21 cellular contexts compared by ENCODE assay signal in genomic region chr10:57015595-57016303, GRCh38.
DNase-seq lines count a peak whose midpoint lies in the region; ATAC-seq lines count a peak whose summit lies in the region.
"Had no signal": no experiment of that assay in that cellular context is flagged by ENCODE, and none has a peak within 500 bp of the region (broad histone marks: within the 10 kb centered on the region; RNA-seq: fewer than 3 reads in every experiment).

No MANE protein-coding gene starts in this region.

- H2BK5ac ChIP-seq in neuronal stem cell (ENCODE audit: low read length), result no peak overlapping the region

- ATAC-seq in Right ventricle myocardium superior (ENCODE audit: poor library complexity), result peak; percentile 63
- no peak for ATAC-seq in GM18517 (IDR thresholded peaks at IDR 0.05; ENCODE audit: unreplicated experiment)
- no peak for ATAC-seq in GM21367 (IDR thresholded peaks at IDR 0.05; ENCODE audit: unreplicated experiment)
- ATAC-seq: activated CD4-positive, alpha-beta T cell treated with anti-CD3 and anti-CD28 coated beads for 36 hours; left colon; stimulated activated naive CD8-positive, alpha-beta T cell treated with anti-CD3 and anti-CD28 coated beads, Interleukin-15, Interleukin-2, amounts not matched to agents 100 U/mL and 50 U/mL, for 24 hours had no signal

- H3K9me3 ChIP-seq in neuronal stem cell (replicated peaks in 1 of 2; ENCODE audit: control insufficient read depth in 2 of 2, insufficient read depth in 1 of 2, low read depth in 1 of 2, low read length in 2 of 2), result peaks cover 4 to 8% of the 10 kb centered on the region in 2 donors
- H3K9me3 ChIP-seq: ascending aorta, BLaER1, colonic mucosa had no signal

- H4K91ac ChIP-seq in neuronal stem cell (ENCODE audit: low read depth, low read length, poor library complexity), result no peak overlapping the region

- H3K4me2 ChIP-seq in neuronal stem cell (ENCODE audit: insufficient read depth, low read length, poor library complexity, severe bottlenecking), result no peak overlapping the region
- H3K4me2 ChIP-seq: BLaER1, neural progenitor cell had no signal

- H3K14ac ChIP-seq in neuronal stem cell (ENCODE audit: low read length), result no peak overlapping the region

- H3K4ac ChIP-seq in neuronal stem cell (ENCODE audit: low read length), result no peak overlapping the region

- H3K79me1 ChIP-seq in neuronal stem cell (ENCODE audit: low read depth, low read length), result no peaks in the 10 kb centered on the region

- H3K9ac ChIP-seq in neuronal stem cell (ENCODE audit: low read depth, low read length, poor library complexity), result no peak overlapping the region
- H3K9ac ChIP-seq: BLaER1, neural progenitor cell had no signal

- no peak overlapping the region for H4K8ac ChIP-seq in neuronal stem cell (ENCODE audit: low read depth, low read length)

- no peak overlapping the region for H2AK5ac ChIP-seq in neuronal stem cell (ENCODE audit: low read depth, low read length)

- no peak overlapping the region for H2BK12ac ChIP-seq in neuronal stem cell (ENCODE audit: low read length)

- H3K36me3 ChIP-seq in neuronal stem cell (replicated peaks in 1 of 2; ENCODE audit: control insufficient read depth in 2 of 2, insufficient read depth in 2 of 2, low read length in 2 of 2), result no peaks in the 10 kb centered on the region
- H3K36me3 ChIP-seq: ascending aorta, BLaER1, colonic mucosa, neural progenitor cell had no signal

- H3K4me1 ChIP-seq in neuronal stem cell (ENCODE audit: control insufficient read depth in 2 of 2, insufficient read depth in 1 of 2, low read depth in 1 of 2, low read length in 2 of 2), result peaks cover 0 to 8% of the 10 kb centered on the region in 2 donors
- H3K4me1 ChIP-seq: ascending aorta, BLaER1, colonic mucosa, neural progenitor cell had no signal

- H3K4me3 ChIP-seq in neuronal stem cell (ENCODE audit: low read length in 2 of 2), result no peak overlapping the region
- H3K4me3 ChIP-seq: ascending aorta, BLaER1, colonic mucosa, neural progenitor cell had no signal

- H3K18ac ChIP-seq in neuronal stem cell (ENCODE audit: low read length), result no peak overlapping the region

- no peaks in the 10 kb centered on the region for H3K27me3 ChIP-seq in neuronal stem cell (ENCODE audit: control insufficient read depth in 3 of 3, insufficient read depth in 3 of 3, low read depth in 1 of 3, low read length in 3 of 3)
- H3K27me3 ChIP-seq: ascending aorta, BLaER1, colonic mucosa, neural progenitor cell had no signal

- DNase-seq in COLO668 (lab: John Stamatoyannopoulos, UW; ENCODE audit: unreplicated experiment) (peak; percentile 75), NCI-H1417 (lab: John Stamatoyannopoulos, UW) (peak; percentile 74 to 87 (median 77)), NCI-H524 treated with DMSO at 0.1 percent for 48 hours (lab: John Stamatoyannopoulos, UW) (peak; percentile 59), Right ventricle myocardium superior (no peak), neuronal stem cell (ENCODE audit: low spot score) (no peak)
- no peak for DNase-seq in activated CD4-positive, alpha-beta T cell treated with anti-CD3 and anti-CD28 coated beads for 48 hours
- DNase-seq: activated CD4-positive, alpha-beta T cell treated with anti-CD3 and anti-CD28 coated beads for 36 hours; activated naive CD4-positive, alpha-beta T cell treated with Interleukin-2 at 50 U/mL for 16 hours; colonic mucosa; DND-41; left colon; NCI-H1694; SIG-M5; stimulated activated CD4-positive, alpha-beta T cell treated with anti-CD3 and anti-CD28 coated beads, Interleukin-15, amount 100 ng/mL, for 24 hours; stimulated activated naive CD8-positive, alpha-beta T cell treated with anti-CD3 and anti-CD28 coated beads, Interleukin-15, Interleukin-2, amounts not matched to agents 100 U/mL and 50 U/mL, for 24 hours; T1000 had no signal

- H2BK120ac ChIP-seq in neuronal stem cell (ENCODE audit: low read depth, low read length), result no peak overlapping the region

- H2AFZ ChIP-seq in neuronal stem cell (ENCODE audit: low read length), result no peak overlapping the region
- H2AFZ ChIP-seq: neural progenitor cell had no signal

- intact Hi-C loops in Right ventricle myocardium superior (cut with DNase I), result no loop called here

- no peak overlapping the region for H3K27ac ChIP-seq in neuronal stem cell (replicated peaks; ENCODE audit: low read length)
- H3K27ac ChIP-seq: ascending aorta, BLaER1, colonic mucosa, neural progenitor cell had no signal

- no peak overlapping the region for H3K23ac ChIP-seq in neuronal stem cell (ENCODE audit: low read depth, low read length, poor library complexity)

- no CpG with 5 or more reads among the region's 13 CpGs for WGBS in neuronal stem cell (ENCODE audit: extremely low coverage in 2 of 2, insufficient read length in 2 of 2, insufficient replicate concordance in 1 of 2), 2 donors

- no peak overlapping the region for H2BK15ac ChIP-seq in neuronal stem cell (ENCODE audit: low read length)

Comparison
In these comparisons a context has a peak if more than half of its experiments do, and no peak if none do; other contexts are left out.
1. DNase-seq: peak in COLO668 (single experiment), NCI-H1417 (3 of 3) and NCI-H524 treated with DMSO at 0.1 percent for 48 hours (single experiment); none in Right ventricle myocardium superior (single experiment), neuronal stem cell (single experiment) and activated CD4-positive, alpha-beta T cell treated with anti-CD3 and anti-CD28 coated beads for 48 hours (single experiment).